9 cellular contexts compared by ENCODE assay signal in the genomic region with DNA sequence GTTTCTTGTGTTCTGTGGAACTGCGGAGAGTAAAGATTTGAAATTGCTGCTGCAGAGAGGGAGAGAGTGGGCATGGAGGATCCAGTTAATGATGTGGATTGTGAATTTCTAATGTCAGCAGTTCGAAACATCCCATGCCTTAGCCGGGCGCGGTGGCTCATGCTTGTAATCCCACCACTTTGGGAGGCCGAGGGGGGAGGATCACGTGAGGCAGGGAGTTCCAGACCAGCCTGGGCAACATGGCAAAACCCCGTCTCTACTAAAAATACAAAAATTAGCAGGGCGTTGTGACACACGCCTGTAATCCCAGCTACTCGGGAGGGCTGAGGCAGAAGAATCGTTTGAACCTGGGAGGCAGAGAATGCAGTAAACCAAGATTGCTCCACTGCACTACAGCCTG. TPM values are rescaled to one million over a fixed set of nuclear protein-coding genes. Genes with fewer than 3 reads are reported as not detected.
DNase-seq lines count a peak whose midpoint lies in the region; ATAC-seq, FAIRE-seq and TF ChIP-seq lines count a peak whose summit lies in the region.
"Had no signal": no experiment of that assay in that cellular context is flagged by ENCODE, and none has a peak within 500 bp of the region (broad histone marks: within the 10 kb centered on the region; RNA-seq: fewer than 3 reads in every experiment).

No MANE protein-coding gene starts in this region.

- no peaks in the 10 kb centered on the region for H3K36me3 Mint-ChIP-seq in activated CD4-positive, alpha-beta T cell treated with anti-CD3 and anti-CD28 coated beads for 36 hours (ENCODE audit: low read depth)

- peaks cover 29% of the 10 kb centered on the region for H3K4me1 Mint-ChIP-seq in activated CD4-positive, alpha-beta T cell treated with anti-CD3 and anti-CD28 coated beads for 36 hours

- intact Hi-C loops in activated CD4-positive, alpha-beta T cell treated with anti-CD3 and anti-CD28 coated beads for 36 hours (cut with DNase I, micrococcal nuclease), result loop anchor here (2.0 kb wide), 3 partner anchors 31 to 159 kb away; a partner anchor contains a TSS
- intact Hi-C loops in thyroid gland (cut with DNase I), result no loop called here

- H2BK120ac ChIP-seq in mesenchymal stem cell (ENCODE audit: low read depth, low read length), result peak overlapping the region; percentile 90

- POLR2A ChIA-PET in activated CD4-positive, alpha-beta T cell treated with anti-CD3 and anti-CD28 coated beads for 36 hours (lab: Charles Lee), result interaction anchor here (0.6 to 0.7 kb wide), 2 partner anchors 19 to 222 kb away, joined by 3 to 4 read pairs; no protein-coding TSS in a partner anchor

- H3K27ac ChIP-seq in brain microvascular endothelial cell, result peak overlapping the region; percentile 99
- H3K27ac ChIP-seq in mesenchymal stem cell (ENCODE audit: low read length, poor library complexity, severe bottlenecking), result peak overlapping the region; percentile 96
- peak overlapping the region; percentile 88 to 92 (median 89) for H3K27ac ChIP-seq in thyroid gland

- H3K27ac Mint-ChIP-seq in activated CD4-positive, alpha-beta T cell treated with anti-CD3 and anti-CD28 coated beads for 36 hours, result peak overlapping the region; percentile 81

- in situ Hi-C loops in brain microvascular endothelial cell (cut with HindIII; ENCODE audit: low pct_ligation_motif_present, low sequenced_read_pairs), result no loop called here

- H3K4me3 Mint-ChIP-seq in activated CD4-positive, alpha-beta T cell treated with anti-CD3 and anti-CD28 coated beads for 36 hours, result peak overlapping the region; percentile 69

- peaks cover 2% of the 10 kb centered on the region for H3K36me3 ChIP-seq in brain microvascular endothelial cell (replicated peaks)
- H3K36me3 ChIP-seq in mesenchymal stem cell (ENCODE audit: control insufficient read depth in 1 of 2, insufficient read depth in 2 of 2, low read depth in 1 of 2, low read length in 2 of 2), result peaks cover 0 to 16% of the 10 kb centered on the region in 2 experiments
- H3K36me3 ChIP-seq in thyroid gland, result no peaks in the 10 kb centered on the region

- no peak overlapping the region for H2AFZ ChIP-seq in mesenchymal stem cell (ENCODE audit: low read depth, low read length)

- no peak for TF ChIP-seq CTCF in brain microvascular endothelial cell (IDR thresholded peaks at IDR 0.05; ENCODE audit: low read depth, low read length, missing control alignments)
- no peak for TF ChIP-seq CTCF in thyroid gland (IDR thresholded peaks at IDR 0.05)

- no peak overlapping the region for H3K14ac ChIP-seq in mesenchymal stem cell (ENCODE audit: low read length in 2 of 2)

- H3K27me3 ChIP-seq in brain microvascular endothelial cell (replicated peaks) (no peaks in the 10 kb centered on the region), mesenchymal stem cell (ENCODE audit: control insufficient read depth in 1 of 2, insufficient read depth in 1 of 2, low read length in 2 of 2) (no peaks in the 10 kb centered on the region), thyroid gland (no peaks in the 10 kb centered on the region)

- peak overlapping the region; percentile 33 for H2AK5ac ChIP-seq in mesenchymal stem cell (ENCODE audit: low read length, severe bottlenecking)

- no peaks in the 10 kb centered on the region for H3K9me3 ChIP-seq in mesenchymal stem cell (ENCODE audit: control insufficient read depth, low read length)
- H3K9me3 ChIP-seq in thyroid gland, result no peaks in the 10 kb centered on the region

- H4K91ac ChIP-seq in mesenchymal stem cell (ENCODE audit: low read length), result peak overlapping the region; percentile 67

- H4K8ac ChIP-seq in mesenchymal stem cell (ENCODE audit: low read length), result peak overlapping the region; percentile 52

- H3K18ac ChIP-seq in mesenchymal stem cell (ENCODE audit: low read depth in 1 of 2, low read length in 2 of 2), result peak overlapping the region; percentile 78 to 81

- DNase-seq in activated CD4-positive, alpha-beta T cell treated with anti-CD3 and anti-CD28 coated beads for 36 hours, result peak; percentile 6
- DNase-seq in activated CD4-positive, alpha-beta T cell treated with anti-CD3 and anti-CD28 coated beads, Interleukin-2, amount 50 U/mL, for 4 hours, result no peak
- DNase-seq in brain microvascular endothelial cell, result no peak
- DNase-seq in mesenchymal stem cell, result no peak
- no peak for DNase-seq in thyroid gland
- DNase-seq in hippocampal formation (lab: John Stamatoyannopoulos, UW), result no peak
- no peak for DNase-seq in anterior cingulate cortex (lab: John Stamatoyannopoulos, UW)
- DNase-seq in GM19239 (ENCODE audit: insufficient read length, low spot score), result no peak
- DNase-seq: ACHN had no signal

- WGBS in mesenchymal stem cell, result 71% methylated on average over 12 of the region's 12 CpGs
- WGBS in thyroid gland, 2 donors, result 84 to 87% methylated on average over 12 of the region's 12 CpGs

- peaks cover 4% of the 10 kb centered on the region for H3K79me1 ChIP-seq in mesenchymal stem cell (replicated peaks; ENCODE audit: low read length, poor library complexity, severe bottlenecking)

- peak overlapping the region in 1 of 2 experiments; percentile 59 for H2BK12ac ChIP-seq in mesenchymal stem cell (ENCODE audit: low read length in 2 of 2)

- H2BK5ac ChIP-seq in mesenchymal stem cell (ENCODE audit: low read depth, low read length, poor library complexity, severe bottlenecking), result no peak overlapping the region

- H3K4me3 ChIP-seq in brain microvascular endothelial cell (ENCODE audit: low read depth, low read length), result no peak overlapping the region
- peak overlapping the region in 1 of 2 experiments; percentile 89 for H3K4me3 ChIP-seq in mesenchymal stem cell (ENCODE audit: insufficient read depth in 1 of 2, low read depth in 1 of 2, low read length in 2 of 2)
- no peak overlapping the region for H3K4me3 ChIP-seq in thyroid gland (replicated peaks in 1 of 3)

- peaks cover 38% of the 10 kb centered on the region for H3K27me3 Mint-ChIP-seq in activated CD4-positive, alpha-beta T cell treated with anti-CD3 and anti-CD28 coated beads for 36 hours

- no peak overlapping the region for H3K4me2 ChIP-seq in mesenchymal stem cell (ENCODE audit: low read length, poor library complexity, severe bottlenecking)

- no peak for TF ChIP-seq POLR2A in thyroid gland (IDR thresholded peaks at IDR 0.05)

- H3K9ac ChIP-seq in mesenchymal stem cell (ENCODE audit: low read length), result peak overlapping the region; percentile 99

- peaks cover 24% of the 10 kb centered on the region for H3K4me1 ChIP-seq in mesenchymal stem cell (ENCODE audit: control insufficient read depth, insufficient read depth, low read depth, low read length)
- peaks cover 10 to 19% of the 10 kb centered on the region in 2 donors for H3K4me1 ChIP-seq in thyroid gland

- FAIRE-seq in GM19239 (lab: Jason Lieb, UNC), result no peak

- peak overlapping the region in 1 of 2 experiments; percentile 93 for H3K4ac ChIP-seq in mesenchymal stem cell (ENCODE audit: low read depth in 1 of 2, low read length in 2 of 2)

- H2BK15ac ChIP-seq in mesenchymal stem cell (ENCODE audit: low read depth, poor library complexity, severe bottlenecking), result no peak overlapping the region

- ATAC-seq in activated CD4-positive, alpha-beta T cell treated with anti-CD3 and anti-CD28 coated beads for 36 hours, result no peak

- H3K23ac ChIP-seq in mesenchymal stem cell (ENCODE audit: low read length in 2 of 2), result no peak overlapping the region

- CTCF ChIA-PET in activated CD4-positive, alpha-beta T cell treated with anti-CD3 and anti-CD28 coated beads for 36 hours (lab: Charles Lee), result interaction anchor here (0.8 to 2.3 kb wide), 7 partner anchors 13 to 291 kb away, joined by 3 to 10 read pairs (median 5); no protein-coding TSS in a partner anchor

- H3K9me3 Mint-ChIP-seq in activated CD4-positive, alpha-beta T cell treated with anti-CD3 and anti-CD28 coated beads for 36 hours (ENCODE audit: low read depth), result no peaks in the 10 kb centered on the region

RNA-seq across cellular contexts. Expression of a gene that starts 1.1 kb away (rescaled TPM):
- 10 to 100 TPM; 24.8 to 25.5 TPM for total RNA-seq in activated CD4-positive, alpha-beta T cell treated with anti-CD3 and anti-CD28 coated beads for 36 hours
- 146 TPM for polyA plus RNA-seq in mesenchymal stem cell (2013, experiment 1 of 2)
- polyA plus RNA-seq in mesenchymal stem cell (2013, experiment 2 of 2), result 151 TPM
- 10 to 100 TPM; 18.6 to 36.5 (median 30.1) TPM for total RNA-seq in thyroid gland
